ENCODE assay signal across 29 cellular contexts in the genomic region with DNA sequence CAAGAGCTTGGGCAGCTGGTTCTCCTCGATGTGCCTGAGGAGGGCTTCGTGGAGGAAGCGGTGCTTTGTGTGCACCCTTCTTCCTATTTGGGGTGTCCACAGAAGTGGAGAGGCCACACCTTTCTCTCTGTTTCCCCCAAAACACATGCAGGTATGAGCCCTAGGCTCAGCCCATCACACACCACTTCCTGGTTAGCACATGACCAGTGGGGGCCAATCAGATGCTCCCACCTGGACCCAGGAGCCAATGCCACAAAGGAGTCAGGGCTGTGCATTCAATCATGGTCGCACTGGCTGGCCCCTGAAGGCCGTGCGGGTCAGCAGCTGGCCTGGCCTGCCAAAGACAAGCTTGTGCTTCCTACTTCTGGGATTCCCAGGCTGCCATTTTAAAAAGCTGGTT. TPM values are rescaled to one million over a fixed set of nuclear protein-coding genes. Genes with fewer than 3 reads are reported as not detected.
"Had no signal": no experiment of that assay in that cellular context is flagged by ENCODE, and none has a peak within 500 bp of the region (broad histone marks: within the 10 kb centered on the region; RNA-seq: fewer than 3 reads in every experiment).

No MANE protein-coding gene starts in this region.

- H3K4me1 ChIP-seq: adrenal gland, body of pancreas, gastrocnemius medialis, stomach, tibial artery had no signal

- H3K27me3 ChIP-seq: adrenal gland, body of pancreas, dorsolateral prefrontal cortex had no signal

- H3K27ac Mint-ChIP-seq: activated naive CD4-positive, alpha-beta T cell treated with anti-CD3 and anti-CD28 coated beads, Interleukin-2, amount 50 U/mL, for 72 hours; activated T-cell treated with anti-CD3 and anti-CD28 coated beads, Interleukin-2, amount 50 U/mL, for 72 hours; immature natural killer cell; memory B cell; natural killer cell; stimulated activated naive B cell treated with anti-CD40 and anti-IgM and Interleukin-4, amounts not matched to agents 10 μg/mL and 1 μg/mL and 100 μg/mL, for 72 hours; T-helper 2 cell treated with Interferon-gamma antibody and Interleukin-4, amounts not matched to agents 5 μg/mL and 100 μg/mL, for 36 hours had no signal

- ATAC-seq: activated naive CD4-positive, alpha-beta T cell treated with anti-CD3 and anti-CD28 coated beads, Interleukin-2, amount 50 U/mL, for 72 hours; activated T-cell treated with anti-CD3 and anti-CD28 coated beads, Interleukin-2, amount 50 U/mL, for 72 hours; body of pancreas; gastrocnemius medialis; natural killer cell; right cardiac atrium; stimulated activated naive B cell treated with anti-CD40 and anti-IgM and Interleukin-4, amounts not matched to agents 10 μg/mL and 1 μg/mL and 100 μg/mL, for 72 hours had no signal

- H3K9me3 ChIP-seq: adrenal gland, body of pancreas, gastrocnemius medialis, stomach, tibial artery had no signal

- DNase-seq: activated CD4-positive, alpha-beta T cell treated with anti-CD3 and anti-CD28 coated beads for 4 hours; activated CD4-positive, alpha-beta T cell treated with anti-CD3 and anti-CD28 coated beads, Interleukin-2, amount 50 U/mL, for 4 hours; activated naive CD4-positive, alpha-beta T cell; activated T-cell treated with anti-CD3 and anti-CD28 coated beads for 4 hours; activated T-cell treated with anti-CD3 and anti-CD28 coated beads, Interleukin-2, amount 50 U/mL, for 72 hours; adrenal gland; body of pancreas; cerebellar nuclear complex; effector memory CD4-positive, alpha-beta T cell; erythroblast; gastrocnemius medialis; head of caudate nucleus; hippocampal formation; immature natural killer cell; natural killer cell; right cardiac atrium; stimulated activated CD4-positive, alpha-beta T cell treated with anti-CD3 and anti-CD28 coated beads, Interleukin-15, amount 100 ng/mL, for 24 hours; stimulated activated CD4-positive, alpha-beta T cell treated with anti-CD3 and anti-CD28 coated beads, Interleukin-2, amount 100 ng/mL, for 24 hours; stimulated activated naive B cell treated with anti-CD40 and anti-IgM and Interleukin-4, amounts not matched to agents 10 μg/mL and 1 μg/mL and 100 μg/mL, for 72 hours; stomach; T-helper 1 cell; tibial artery had no signal

- H3K27ac ChIP-seq: adrenal gland, body of pancreas, coronary artery, gastrocnemius medialis, stomach, tibial artery had no signal

- H3K36me3 Mint-ChIP-seq: activated naive CD4-positive, alpha-beta T cell treated with anti-CD3 and anti-CD28 coated beads, Interleukin-2, amount 50 U/mL, for 72 hours; immature natural killer cell; memory B cell; natural killer cell; stimulated activated naive B cell treated with anti-CD40 and anti-IgM and Interleukin-4, amounts not matched to agents 10 μg/mL and 1 μg/mL and 100 μg/mL, for 72 hours had no signal

- H3K4me3 Mint-ChIP-seq: activated T-cell treated with anti-CD3 and anti-CD28 coated beads, Interleukin-2, amount 50 U/mL, for 72 hours; immature natural killer cell; memory B cell; natural killer cell; stimulated activated naive B cell treated with anti-CD40 and anti-IgM and Interleukin-4, amounts not matched to agents 10 μg/mL and 1 μg/mL and 100 μg/mL, for 72 hours; T-helper 2 cell treated with Interferon-gamma antibody and Interleukin-4, amounts not matched to agents 5 μg/mL and 100 μg/mL, for 36 hours had no signal

- H3K36me3 ChIP-seq: adrenal gland, gastrocnemius medialis, stomach, tibial artery had no signal

- H3K9me3 Mint-ChIP-seq: activated naive CD4-positive, alpha-beta T cell treated with anti-CD3 and anti-CD28 coated beads, Interleukin-2, amount 50 U/mL, for 72 hours; immature natural killer cell; natural killer cell; T-helper 2 cell treated with Interferon-gamma antibody and Interleukin-4, amounts not matched to agents 5 μg/mL and 100 μg/mL, for 36 hours had no signal

- H3K4me3 ChIP-seq: adrenal gland, body of pancreas, coronary artery, dorsolateral prefrontal cortex, gastrocnemius medialis, stomach, tibial artery had no signal

RNA-seq across cellular contexts. Expression of gene PPP2R2C, which starts 51.4 kb away (rescaled TPM):
- total RNA-seq: activated naive CD4-positive, alpha-beta T cell treated with anti-CD3 and anti-CD28 coated beads, Interleukin-2, amount 50 U/mL, for 72 hours; activated T-cell treated with anti-CD3 and anti-CD28 coated beads, Interleukin-2, amount 50 U/mL, for 72 hours; kidney epithelial cell; mononuclear cell; natural killer cell had no signal
- polyA plus RNA-seq: immature natural killer cell had no signal
